ENCODE assay signal across 11 cellular contexts in the genomic region with DNA sequence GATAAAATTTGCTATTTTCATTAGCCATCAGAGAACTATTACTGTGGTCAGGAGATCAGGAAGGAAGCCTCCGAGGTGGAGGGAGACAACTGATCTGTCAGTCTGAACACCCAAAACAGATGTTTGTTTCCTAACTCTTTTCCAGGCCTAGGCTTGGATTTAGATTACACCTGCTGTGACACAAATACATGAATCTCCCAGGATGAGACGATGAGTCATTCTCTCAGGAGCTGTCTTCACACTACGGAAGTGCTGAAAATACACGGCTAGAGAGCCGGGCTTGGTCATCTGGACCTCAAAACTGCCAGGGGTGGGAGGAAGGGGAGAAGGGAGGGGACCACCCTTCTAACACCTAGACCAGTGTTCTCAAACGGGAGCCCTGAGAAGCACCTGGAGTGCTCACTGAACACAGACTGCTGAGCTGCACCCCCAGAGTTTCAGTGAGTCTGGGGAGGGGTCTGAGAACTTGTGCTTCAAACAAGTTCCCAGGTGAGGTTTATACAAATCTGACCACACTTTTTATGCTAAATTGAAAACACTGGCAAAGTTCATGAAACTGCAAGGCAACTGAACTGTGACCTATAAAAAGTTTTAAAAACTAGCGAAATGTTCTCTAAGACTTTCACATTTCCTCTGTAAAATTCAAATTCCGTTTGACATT.
A peak's percentile ranks its signal among the peaks of the same experiment; 100 is the strongest.
DNase-seq lines count a peak whose midpoint lies in the region; ATAC-seq and TF ChIP-seq lines count a peak whose summit lies in the region.
"Had no signal": no experiment of that assay in that cellular context is flagged by ENCODE, and none has a peak within 500 bp of the region (broad histone marks: within the 10 kb centered on the region; RNA-seq: fewer than 3 reads in every experiment).

No MANE protein-coding gene starts in this region.

- H3K4me1 Mint-ChIP-seq in Caco-2 (ENCODE audit: low read depth, unreplicated experiment) (peaks cover 6% of the 10 kb centered on the region), endodermal cell (peaks cover 35% of the 10 kb centered on the region)

- peak overlapping the region; percentile 32 for H3K27ac Mint-ChIP-seq in Caco-2 (ENCODE audit: unreplicated experiment)
- H3K27ac Mint-ChIP-seq in endodermal cell: peak overlapping the region; percentile 78
- H3K27ac Mint-ChIP-seq: activated CD8-positive, alpha-beta T cell treated with anti-CD3 and anti-CD28 coated beads for 36 hours had no signal

- H3K36me3 ChIP-seq in Caco-2 (ENCODE audit: control insufficient read depth, insufficient read depth, low read length) (no peaks in the 10 kb centered on the region), endodermal cell (ENCODE audit: control insufficient read depth, insufficient read depth, low read length) (no peaks in the 10 kb centered on the region)
- H3K36me3 ChIP-seq: neutrophil had no signal

- H3K36me3 Mint-ChIP-seq in Caco-2 (ENCODE audit: insufficient read depth, unreplicated experiment): peaks cover 2% of the 10 kb centered on the region
- no peaks in the 10 kb centered on the region for H3K36me3 Mint-ChIP-seq in endodermal cell (ENCODE audit: low read depth)

- no peaks in the 10 kb centered on the region for H3K9me3 ChIP-seq in Caco-2
- no peaks in the 10 kb centered on the region for H3K9me3 ChIP-seq in endodermal cell (ENCODE audit: control insufficient read depth, low read length)
- H3K9me3 ChIP-seq: neutrophil had no signal

- no TSS peak for BruUV-seq in Caco-2 (replicated peaks; lab: Mats Ljungman, UMichigan)

- intact Hi-C loops in Caco-2 (cut with micrococcal nuclease; ENCODE audit: unreplicated experiment): no loop called here

- H3K9me3 Mint-ChIP-seq in Caco-2 (ENCODE audit: unreplicated experiment) (no peaks in the 10 kb centered on the region), endodermal cell (no peaks in the 10 kb centered on the region)
- H3K9me3 Mint-ChIP-seq: activated CD8-positive, alpha-beta T cell treated with anti-CD3 and anti-CD28 coated beads for 36 hours had no signal

- H3K4me1 ChIP-seq in Caco-2: peaks cover 65% of the 10 kb centered on the region
- peaks cover 6% of the 10 kb centered on the region for H3K4me1 ChIP-seq in endodermal cell (ENCODE audit: control insufficient read depth, insufficient read depth, low read length)

- no peaks in the 10 kb centered on the region for H3K27me3 ChIP-seq in Caco-2 (replicated peaks; ENCODE audit: control insufficient read depth, insufficient read depth, low read length)
- H3K27me3 ChIP-seq in endodermal cell (ENCODE audit: control insufficient read depth, insufficient read depth, low read length, poor library complexity, severe bottlenecking): no peaks in the 10 kb centered on the region
- H3K27me3 ChIP-seq: neutrophil had no signal

- H3K27me3 Mint-ChIP-seq in Caco-2 (ENCODE audit: insufficient read depth, unreplicated experiment): no peaks in the 10 kb centered on the region
- peaks cover 17% of the 10 kb centered on the region for H3K27me3 Mint-ChIP-seq in endodermal cell (ENCODE audit: insufficient read depth)
- H3K27me3 Mint-ChIP-seq: activated CD8-positive, alpha-beta T cell treated with anti-CD3 and anti-CD28 coated beads for 36 hours had no signal

- H3K4me3 ChIP-seq in Caco-2 (ENCODE audit: low read depth, low read length) (no peak overlapping the region), endodermal cell (ENCODE audit: low read length) (no peak overlapping the region)

- no peak overlapping the region for H3K4me3 Mint-ChIP-seq in Caco-2 (ENCODE audit: unreplicated experiment)
- no peak overlapping the region for H3K4me3 Mint-ChIP-seq in endodermal cell
- H3K4me3 Mint-ChIP-seq: activated CD8-positive, alpha-beta T cell treated with anti-CD3 and anti-CD28 coated beads for 36 hours had no signal

- ATAC-seq in GM21390 (IDR thresholded peaks at IDR 0.05; ENCODE audit: unreplicated experiment): peak; percentile 44
- ATAC-seq in HG03432 (IDR thresholded peaks at IDR 0.05; ENCODE audit: unreplicated experiment): peak; percentile 40
- ATAC-seq: activated CD8-positive, alpha-beta T cell treated with anti-CD3 and anti-CD28 coated beads for 36 hours had no signal

- POLR2A ChIA-PET in Caco-2 (lab: Charles Lee): no interaction called here

- DNase-seq in Caco-2: no peak
- DNase-seq in endodermal cell: peak; percentile 72
- no peak for DNase-seq in UCSD-AML1 (lab: John Stamatoyannopoulos, UW; ENCODE audit: unreplicated experiment)
- no peak for DNase-seq in NOMO-1 (lab: John Stamatoyannopoulos, UW; ENCODE audit: unreplicated experiment in 2 of 2)
- DNase-seq in superior temporal gyrus (ENCODE audit: extremely low spot score): no peak
- no peak for DNase-seq in KG1 (lab: John Stamatoyannopoulos, UW)
- DNase-seq: activated CD8-positive, alpha-beta T cell treated with anti-CD3 and anti-CD28 coated beads for 36 hours; effector memory CD4-positive, alpha-beta T cell had no signal

- CTCF ChIA-PET in Caco-2 (lab: Charles Lee): no interaction called here

- H3K27ac ChIP-seq in endodermal cell (ENCODE audit: low read depth, low read length): no peak overlapping the region
- H3K27ac ChIP-seq: neutrophil had no signal

- no peak overlapping the region for H3K9ac ChIP-seq in endodermal cell (ENCODE audit: extremely low read depth, low read length, poor library complexity, severe bottlenecking)

- 53 to 69% methylated on average over 3 to 8 of the region's 8 CpGs for WGBS in endodermal cell (ENCODE audit: insufficient coverage in 1 of 2, insufficient read length in 1 of 2), 2 experiments

- TF ChIP-seq CTCF in Caco-2 (IDR thresholded peaks at IDR 0.05; ENCODE audit: insufficient read depth in 1 of 2, low read depth in 1 of 2, low read length in 1 of 2, severe bottlenecking in 1 of 2, unreplicated experiment in 1 of 2) (no peak), endodermal cell (conservative IDR thresholded peaks at IDR 0.05) (no peak)
